ENCODE assay signal across 8 cellular contexts in the genomic region with DNA sequence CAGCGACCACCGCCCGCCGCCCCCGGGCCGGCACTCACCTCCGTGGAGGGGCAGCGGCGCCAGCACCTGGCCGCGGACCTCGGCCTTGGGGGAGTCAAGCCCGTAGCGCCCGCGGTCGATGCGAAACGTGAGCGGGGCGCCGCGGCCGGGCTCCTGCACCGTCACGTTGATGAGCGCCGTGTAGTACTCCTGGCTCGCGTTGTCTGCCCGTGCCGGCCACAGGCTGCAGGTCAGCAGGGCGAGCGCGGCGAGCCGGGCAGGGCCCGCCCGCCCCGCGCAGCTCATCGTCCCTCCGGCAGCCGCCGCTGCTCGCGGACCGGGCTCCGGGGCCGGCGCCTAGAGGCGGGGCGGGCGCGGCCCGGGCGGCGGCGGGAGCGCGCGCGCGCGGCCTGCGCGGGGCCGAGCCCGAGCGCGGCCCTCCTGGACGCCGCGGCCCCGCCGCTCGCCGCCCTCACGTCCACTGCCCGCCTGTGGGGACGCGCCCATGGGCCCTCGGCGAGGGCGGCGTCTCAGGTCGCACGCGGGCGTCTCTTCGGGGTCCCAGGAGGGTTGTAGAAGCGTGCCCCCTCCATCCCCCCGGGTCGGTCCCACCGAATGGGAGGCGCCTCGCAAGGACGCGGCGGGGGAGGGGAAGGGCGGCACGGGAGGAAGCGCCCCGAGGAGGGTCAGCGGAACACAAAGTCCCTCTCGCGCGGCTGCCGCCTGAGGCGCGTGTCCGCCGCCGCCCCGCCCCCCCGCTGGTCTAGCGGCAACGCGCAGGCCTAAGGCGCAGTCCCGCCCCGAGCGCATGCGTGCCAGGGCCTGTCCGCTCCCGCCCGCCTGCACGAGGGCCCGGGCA. TPM values are rescaled to one million over a fixed set of nuclear protein-coding genes. Genes with fewer than 3 reads are reported as not detected.
DNase-seq lines count a peak whose midpoint lies in the region; TF ChIP-seq lines count a peak whose summit lies in the region.

A gene with protein sequence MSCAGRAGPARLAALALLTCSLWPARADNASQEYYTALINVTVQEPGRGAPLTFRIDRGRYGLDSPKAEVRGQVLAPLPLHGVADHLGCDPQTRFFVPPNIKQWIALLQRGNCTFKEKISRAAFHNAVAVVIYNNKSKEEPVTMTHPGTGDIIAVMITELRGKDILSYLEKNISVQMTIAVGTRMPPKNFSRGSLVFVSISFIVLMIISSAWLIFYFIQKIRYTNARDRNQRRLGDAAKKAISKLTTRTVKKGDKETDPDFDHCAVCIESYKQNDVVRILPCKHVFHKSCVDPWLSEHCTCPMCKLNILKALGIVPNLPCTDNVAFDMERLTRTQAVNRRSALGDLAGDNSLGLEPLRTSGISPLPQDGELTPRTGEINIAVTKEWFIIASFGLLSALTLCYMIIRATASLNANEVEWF (minus strand): TSS at position 342 of the 838 bp plus-strand sequence. CDS start 57 bp downstream, at position 285.

- H3K4me1 Mint-ChIP-seq in nephron progenitor cell, result peaks cover 33% of the 10 kb centered on the region

- H3K4me1 ChIP-seq in SJSA1 (replicated peaks), result peaks cover 8% of the 10 kb centered on the region

- peak within 1 kb of the TSS; percentile 89 for H3K4me3 ChIP-seq in Jurkat, Clone E6-1 (ENCODE audit: low read length)
- H3K4me3 ChIP-seq in SJSA1 (peak within 1 kb of the TSS; percentile 37), fibroblast of villous mesenchyme (ENCODE audit: low read depth, low read length) (peak within 1 kb of the TSS; percentile 63)

- H3K27ac ChIP-seq in SJSA1, result no peak within 1 kb of the TSS

- peak; percentile 84 to 87 for DNase-seq in NCI-H2081 (lab: John Stamatoyannopoulos, UW)
- DNase-seq in NCI-H2081 treated with DMSO at 0.1 percent for 48 hours (lab: John Stamatoyannopoulos, UW), result no peak
- peak; percentile 76 for DNase-seq in Jurkat, Clone E6-1 (ENCODE audit: low read depth, low spot score)
- DNase-seq in SJSA1 (ENCODE audit: low read depth in 1 of 2, low spot score in 2 of 2), result peak; percentile 52 to 64
- DNase-seq in activated naive CD4-positive, alpha-beta T cell (lab: John Stamatoyannopoulos, UW), result peak; percentile 67 to 82 (median 74)
- DNase-seq in fibroblast of villous mesenchyme (ENCODE audit: low read depth), result peak; percentile 89
- peak; percentile 95 for DNase-seq in nephron progenitor cell
- peak; percentile 84 for DNase-seq in stimulated activated naive CD4-positive, alpha-beta T cell treated with Interleukin-2 at 50 U/mL for 16 hours (lab: John Stamatoyannopoulos, UW)

- H3K36me3 Mint-ChIP-seq in nephron progenitor cell (ENCODE audit: low read depth), result peaks cover 8% of the 10 kb centered on the region

- H3K27ac Mint-ChIP-seq in nephron progenitor cell, result peak within 1 kb of the TSS; percentile 97

- peaks cover 28% of the 10 kb centered on the region for H3K27me3 Mint-ChIP-seq in nephron progenitor cell (ENCODE audit: low read depth, poor library complexity)

- TF ChIP-seq CTCF in fibroblast of villous mesenchyme (IDR thresholded peaks at IDR 0.05; ENCODE audit: insufficient read depth, low read depth, low read length), result no peak
- no peak for TF ChIP-seq CTCF in nephron progenitor cell (IDR thresholded peaks at IDR 0.05)

- peaks cover 20% of the 10 kb centered on the region for H3K9me3 ChIP-seq in SJSA1 (replicated peaks)

- no peaks in the 10 kb centered on the region for H3K36me3 ChIP-seq in SJSA1

- H3K9me3 Mint-ChIP-seq in nephron progenitor cell, result peaks cover 20% of the 10 kb centered on the region

- H3K4me3 Mint-ChIP-seq in nephron progenitor cell, result peak within 1 kb of the TSS; percentile 98

- H3K27me3 ChIP-seq in SJSA1 (replicated peaks), result peaks cover 35% of the 10 kb centered on the region

RNA-seq across cellular contexts. Expression of the gene that starts here (rescaled TPM):
- 158 TPM for polyA plus RNA-seq in Jurkat, Clone E6-1 (2012; ENCODE audit: insufficient read depth, insufficient read length)
- total RNA-seq in SJSA1 (2014; rRNA removed; shearing (Covaris generic)), result 0.61 TPM in 1 of 2 replicates, not detected in the other
- total RNA-seq in fibroblast of villous mesenchyme, result 9.7 and 12.1 TPM in 2 replicates

Comparison
In these comparisons a context has a peak if more than half of its experiments do, and no peak if none do; other contexts are left out.
1. Peak in DNase-seq and H3K4me3 ChIP-seq in SJSA1; RNA of the gene not detected or under 1 TPM.
2. H3K4me3 ChIP-seq: peak in every context shown above with its lines; median percentile 89 in Jurkat, Clone E6-1; 63 in fibroblast of villous mesenchyme; 37 in SJSA1.